In the genomic region with DNA sequence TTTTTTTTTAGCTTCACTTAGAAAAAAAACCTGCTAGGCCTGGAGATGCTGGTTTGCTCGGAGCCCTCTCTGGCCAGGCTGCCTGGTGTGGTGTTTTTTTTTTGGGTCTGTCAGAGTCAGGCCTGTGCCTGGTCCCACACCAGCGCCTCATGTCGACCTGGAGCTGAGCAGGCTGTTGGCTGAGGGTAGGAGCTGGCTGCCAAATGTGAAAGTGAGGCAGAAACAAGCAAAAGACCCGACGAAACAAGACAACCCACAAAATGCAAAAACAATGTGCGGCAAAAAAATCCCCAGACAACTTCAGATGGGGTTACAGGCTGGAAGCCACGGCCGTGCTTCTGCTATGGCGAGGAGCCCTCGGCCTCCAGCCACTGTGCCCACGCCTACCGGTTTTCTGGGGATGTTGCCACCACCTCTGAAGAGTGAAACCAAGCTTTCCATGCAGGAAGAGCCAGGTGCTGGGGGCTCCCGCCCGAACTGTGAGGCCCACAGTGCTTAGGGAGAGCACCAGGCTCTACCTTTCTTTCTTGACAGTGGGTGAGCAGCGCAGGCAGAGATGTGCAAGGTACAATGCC, we compare ENCODE assay signal across 20 cellular contexts.
DNase-seq lines count a peak whose midpoint lies in the region; ATAC-seq, FAIRE-seq and TF ChIP-seq lines count a peak whose summit lies in the region.
"Had no signal": no experiment of that assay in that cellular context is flagged by ENCODE, and none has a peak within 500 bp of the region (broad histone marks: within the 10 kb centered on the region; RNA-seq: fewer than 3 reads in every experiment).

No MANE protein-coding gene starts in this region.

- WGBS in H9 (ENCODE audit: extremely low coverage, insufficient read length, low lambda C conversion rate), result no CpG with 5 or more reads among the region's 15 CpGs
- WGBS in pancreas, 2 donors, result 92 to 95% methylated on average over 15 of the region's 15 CpGs

- H3K9ac ChIP-seq in H9 (ENCODE audit: extremely low read depth, insufficient read length, low read length) (no peak overlapping the region), OCI-LY3 (ENCODE audit: low read length) (peak overlapping the region; percentile 26; the same call in 1 of the 2 replicates)

- H3K79me2 ChIP-seq in H9 (ENCODE audit: insufficient read depth, low read length) (peaks cover 7% of the 10 kb centered on the region; the same call in 1 of the 2 replicates), OCI-LY3 (ENCODE audit: low read length) (no peaks in the 10 kb centered on the region)

- H3K23ac ChIP-seq in H9 (ENCODE audit: insufficient read length, low read depth, low read length), result no peak overlapping the region

- H3K4me3 ChIP-seq in OCI-LY3 (ENCODE audit: low read length) (peak overlapping the region; percentile 31; the same call in 1 of the 2 replicates), pancreas (no peak overlapping the region)
- H3K4me3 ChIP-seq: SK-N-MC had no signal

- H3K23me2 ChIP-seq in H9 (ENCODE audit: insufficient read length, low read depth, low read length, poor library complexity, severe bottlenecking), result peaks cover 6% of the 10 kb centered on the region

- H3K27ac ChIP-seq in H9 (ENCODE audit: insufficient read length, low read depth, low read length), result no peak overlapping the region
- H3K27ac ChIP-seq in OCI-LY3 (ENCODE audit: low read length), result no peak overlapping the region
- no peak overlapping the region for H3K27ac ChIP-seq in pancreas
- H3K27ac ChIP-seq: SK-N-MC had no signal

- H3K79me1 ChIP-seq in H9 (ENCODE audit: insufficient read depth, low read depth, low read length, poor library complexity, severe bottlenecking), result no peaks in the 10 kb centered on the region

- no peaks in the 10 kb centered on the region for H3K36me3 ChIP-seq in OCI-LY3 (replicated peaks; ENCODE audit: low read depth, low read length)
- peaks cover 0 to 15% (median 0%) of the 10 kb centered on the region in 3 donors for H3K36me3 ChIP-seq in pancreas

- no peak overlapping the region for H2BK15ac ChIP-seq in H9 (ENCODE audit: low read depth, low read length)

- intact Hi-C loops in posterior vena cava (cut with DNase I), result no loop called here
- intact Hi-C loops in pancreas (cut with DNase I), result no loop called here

- no peak for DNase-seq in H9
- peak; percentile 27 for DNase-seq in globus pallidus (ENCODE audit: low spot score)
- DNase-seq in posterior vena cava (ENCODE audit: low spot score), result peak; percentile 62
- no peak for DNase-seq in GOT3 (lab: John Stamatoyannopoulos, UW)
- no peak for DNase-seq in pancreas
- DNase-seq in activated naive CD8-positive, alpha-beta T cell treated with anti-CD3 and anti-CD28 coated beads for 36 hours, result no peak
- DNase-seq: BE2C; CD4-positive, alpha-beta memory T cell; DMS 273 treated with DMSO at 0.1 percent for 48 hours; MV-4-11; NCI-H1436; NCI-H2081; NCI-H2227 treated with DMSO at 0.1 percent for 48 hours; NCI-H526 had no signal

- no peaks in the 10 kb centered on the region for H3K27me3 Mint-ChIP-seq in H9 (ENCODE audit: low read depth)
- H3K27me3 Mint-ChIP-seq in activated naive CD8-positive, alpha-beta T cell treated with anti-CD3 and anti-CD28 coated beads for 36 hours, result no peaks in the 10 kb centered on the region
- H3K27me3 Mint-ChIP-seq: CD4-positive, alpha-beta memory T cell; IgD-negative memory B cell had no signal

- H2BK12ac ChIP-seq in H9 (ENCODE audit: insufficient read length, low read depth, low read length), result peak overlapping the region; percentile 25

- no peak for FAIRE-seq in pancreas (lab: Jason Lieb, UNC)

- no peak overlapping the region for H3K18ac ChIP-seq in H9 (ENCODE audit: insufficient read length, low read depth, low read length)

- TF ChIP-seq CTCF in H9 (conservative IDR thresholded peaks at IDR 0.05) (no peak), OCI-LY3 (IDR thresholded peaks at IDR 0.05; ENCODE audit: low read depth, low read length) (no peak), pancreas (IDR thresholded peaks at IDR 0.05) (no peak)

- H3K4me1 ChIP-seq in H9 (ENCODE audit: insufficient read depth, low read length) (peaks cover 29% of the 10 kb centered on the region; the same call in 1 of the 2 replicates), OCI-LY3 (ENCODE audit: low read length) (peaks cover 11% of the 10 kb centered on the region), pancreas (no peaks in the 10 kb centered on the region)

- H2AK5ac ChIP-seq in H9 (ENCODE audit: insufficient read length, low read length), result no peak overlapping the region

- no peak overlapping the region for H3K56ac ChIP-seq in H9 (ENCODE audit: insufficient read length, low read depth, low read length)

- no peak overlapping the region for H4K91ac ChIP-seq in H9 (ENCODE audit: insufficient read length, low read depth, low read length)

- H4K8ac ChIP-seq in H9 (replicated peaks; ENCODE audit: insufficient read length, low read depth, low read length), result no peak overlapping the region

- H3K36me3 Mint-ChIP-seq in H9 (ENCODE audit: insufficient read depth in 1 of 3, low read depth in 3 of 3), result peaks cover 22 to 30% (median 30%) of the 10 kb centered on the region in 3 experiments
- peaks cover 1% of the 10 kb centered on the region for H3K36me3 Mint-ChIP-seq in activated naive CD8-positive, alpha-beta T cell treated with anti-CD3 and anti-CD28 coated beads for 36 hours

- peaks cover 76 to 77% of the 10 kb centered on the region in 2 experiments for H3K4me1 Mint-ChIP-seq in H9
- H3K4me1 Mint-ChIP-seq in activated naive CD8-positive, alpha-beta T cell treated with anti-CD3 and anti-CD28 coated beads for 36 hours, result peaks cover 2% of the 10 kb centered on the region
- H3K4me1 Mint-ChIP-seq: CD4-positive, alpha-beta memory T cell had no signal

- no peak overlapping the region for H3K14ac ChIP-seq in H9 (ENCODE audit: insufficient read depth, low read length)

- H2BK5ac ChIP-seq in H9 (ENCODE audit: insufficient read length, low read length), result no peak overlapping the region

- no peak overlapping the region for H3K4me2 ChIP-seq in H9 (ENCODE audit: insufficient read depth, insufficient read length, low read length)
- H3K4me2 ChIP-seq in OCI-LY3 (ENCODE audit: low read length), result peak overlapping the region; percentile 61

- peak overlapping the region in 1 of 3 experiments; percentile 16; a peak in 2 of 7 replicates for H3K27ac Mint-ChIP-seq in H9
- H3K27ac Mint-ChIP-seq in activated naive CD8-positive, alpha-beta T cell treated with anti-CD3 and anti-CD28 coated beads for 36 hours, result no peak overlapping the region

- no peak overlapping the region for H3K4me3 Mint-ChIP-seq in H9
- no peak overlapping the region for H3K4me3 Mint-ChIP-seq in activated naive CD8-positive, alpha-beta T cell treated with anti-CD3 and anti-CD28 coated beads for 36 hours
- H3K4me3 Mint-ChIP-seq: CD4-positive, alpha-beta memory T cell had no signal

- no peak overlapping the region for H3T11ph ChIP-seq in H9 (ENCODE audit: low read length)

- H3K9me3 ChIP-seq in H9 (ENCODE audit: control insufficient read depth, low read depth, low read length) (no peaks in the 10 kb centered on the region), OCI-LY3 (ENCODE audit: insufficient read depth, low read length) (no peaks in the 10 kb centered on the region), pancreas (no peaks in the 10 kb centered on the region)
- H3K9me3 ChIP-seq: BE2C had no signal

- H3K4ac ChIP-seq in H9 (ENCODE audit: low read depth, low read length), result no peak overlapping the region

- H2BK120ac ChIP-seq in H9 (ENCODE audit: low read depth, low read length, poor library complexity, severe bottlenecking), result no peak overlapping the region

- H3K27me3 ChIP-seq in H9 (ENCODE audit: insufficient read depth, low read length) (no peaks in the 10 kb centered on the region), OCI-LY3 (ENCODE audit: low read depth, low read length) (no peaks in the 10 kb centered on the region), pancreas (no peaks in the 10 kb centered on the region)
- H3K27me3 ChIP-seq: BE2C had no signal

- no peaks in the 10 kb centered on the region; a peak in 1 of 5 replicates for H3K9me3 Mint-ChIP-seq in H9
- no peaks in the 10 kb centered on the region for H3K9me3 Mint-ChIP-seq in activated naive CD8-positive, alpha-beta T cell treated with anti-CD3 and anti-CD28 coated beads for 36 hours
- H3K9me3 Mint-ChIP-seq: CD4-positive, alpha-beta memory T cell; IgD-negative memory B cell had no signal

- no peak overlapping the region for H2BK20ac ChIP-seq in H9 (ENCODE audit: low read depth, low read length, poor library complexity, severe bottlenecking)

- H2AFZ ChIP-seq in H9 (ENCODE audit: low read length) (no peak overlapping the region), OCI-LY3 (ENCODE audit: low read depth, low read length) (peak overlapping the region; percentile 51; the same call in 1 of the 2 replicates)

- no peak overlapping the region for H4K5ac ChIP-seq in H9 (ENCODE audit: insufficient read length, low read depth, low read length)

- no peaks in the 10 kb centered on the region for H4K20me1 ChIP-seq in H9 (ENCODE audit: control insufficient read depth, insufficient read depth, insufficient read length)
- no peaks in the 10 kb centered on the region for H4K20me1 ChIP-seq in OCI-LY3 (ENCODE audit: insufficient read depth, low read length)

- ATAC-seq in pancreas, result no peak
- ATAC-seq: HCT116, Panc1, Right ventricle myocardium inferior had no signal

Comparison
In these comparisons a context has a peak if more than half of its experiments do, and no peak if none do; other contexts are left out.
1. DNase-seq: peak in globus pallidus (single experiment) and posterior vena cava (single experiment); none in H9 (single experiment), GOT3 (single experiment), pancreas (0 of 6) and activated naive CD8-positive, alpha-beta T cell treated with anti-CD3 and anti-CD28 coated beads for 36 hours (single experiment).